ENCODE assay signal across 10 cellular contexts in the genomic region with DNA sequence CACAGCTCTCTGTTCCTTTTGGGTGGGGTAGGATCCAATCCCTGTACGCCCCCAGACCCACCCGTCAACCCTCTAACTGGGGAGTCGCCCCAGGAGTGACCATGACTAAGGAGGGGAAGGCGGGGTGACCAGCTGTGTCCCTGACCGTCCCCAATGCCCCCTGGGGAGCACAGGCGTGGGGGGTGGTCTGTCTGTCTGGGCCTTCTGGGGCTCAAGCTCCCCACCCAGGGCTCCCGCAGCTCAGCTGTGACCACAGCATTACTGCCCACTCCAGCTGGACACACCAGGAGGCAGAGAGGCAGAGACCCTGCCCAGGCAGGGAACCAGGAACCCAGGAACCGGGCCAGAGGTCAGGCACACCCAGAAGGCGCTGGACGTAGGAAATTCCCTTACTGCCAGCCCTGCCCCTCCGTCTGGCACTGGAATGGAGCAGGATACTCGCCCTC. TPM values are rescaled to one million over a fixed set of nuclear protein-coding genes. Genes with fewer than 3 reads are reported as not detected.
DNase-seq lines count a peak whose midpoint lies in the region; ATAC-seq, FAIRE-seq and TF ChIP-seq lines count a peak whose summit lies in the region.
"Had no signal": no experiment of that assay in that cellular context is flagged by ENCODE, and none has a peak within 500 bp of the region (broad histone marks: within the 10 kb centered on the region; RNA-seq: fewer than 3 reads in every experiment).

No MANE protein-coding gene starts in this region.

- H3K9me3 ChIP-seq in GM12878 (replicated peaks; ENCODE audit: control insufficient read depth, insufficient read depth, low read length) = no peaks in the 10 kb centered on the region
- no peaks in the 10 kb centered on the region for H3K9me3 ChIP-seq in right lobe of liver
- H3K9me3 ChIP-seq in transverse colon = no peaks in the 10 kb centered on the region

- H3K27ac ChIP-seq in GM12878 (ENCODE audit: control insufficient read depth, insufficient read depth) (peak overlapping the region; percentile 61), right lobe of liver (peak overlapping the region; percentile 56 to 89 (median 65)), transverse colon (peak overlapping the region; percentile 94 to 95 (median 94))

- no peaks in the 10 kb centered on the region; the same call in 1 of the 2 replicates for H4K20me1 ChIP-seq in GM12878 (ENCODE audit: control insufficient read depth, insufficient read depth)

- RAD21 ChIA-PET in GM12878 (lab: Charles Lee; ENCODE audit: unreplicated experiment) = interaction anchor here (0.9 to 1.6 kb wide), 2 partner anchors 9 to 16 kb away, joined by 3 to 5 read pairs; no protein-coding TSS in a partner anchor

- H3K4me3 Mint-ChIP-seq in activated CD8-positive, alpha-beta memory T cell treated with anti-CD3 and anti-CD28 coated beads, Interleukin-2, amount 10 ng/mL, durations not matched to agents 7 days and 5 days = peak overlapping the region; percentile 73

- no TSS peak for BruUV-seq in GM12878 (replicated peaks; lab: Mats Ljungman, UMichigan)

- no peak overlapping the region for H2AFZ ChIP-seq in GM12878 (ENCODE audit: control insufficient read depth, low read depth, low read length)

- no peaks in the 10 kb centered on the region for H3K36me3 ChIP-seq in GM12878 (ENCODE audit: control insufficient read depth in 2 of 2, insufficient read depth in 2 of 2, low read length in 1 of 2)
- no peaks in the 10 kb centered on the region for H3K36me3 ChIP-seq in right lobe of liver
- no peaks in the 10 kb centered on the region for H3K36me3 ChIP-seq in transverse colon

- peak overlapping the region; percentile 88 for H3K4me2 ChIP-seq in GM12878 (ENCODE audit: control insufficient read depth, insufficient read depth)

- intact Hi-C loops in GM12878 (cut with micrococcal nuclease; ENCODE audit: unreplicated experiment) (no loop called here), right lobe of liver (cut with DNase I) (no loop called here), transverse colon (cut with DNase I; ENCODE audit: low total_unique reads) (no loop called here)

- H3K79me2 ChIP-seq in GM12878 (ENCODE audit: control insufficient read depth, insufficient read depth, low read length) = peaks cover 31% of the 10 kb centered on the region

- no peak for ATAC-seq in activated CD8-positive, alpha-beta memory T cell treated with anti-CD3 and anti-CD28 coated beads, Interleukin-2, amount 10 ng/mL, durations not matched to agents 7 days and 5 days
- ATAC-seq in GM12878 = no peak
- ATAC-seq in right lobe of liver = peak in 1 of 4 donors; percentile 3
- no peak for ATAC-seq in GM21529 (IDR thresholded peaks at IDR 0.05; ENCODE audit: unreplicated experiment)

- CTCF ChIA-PET in activated CD8-positive, alpha-beta memory T cell treated with anti-CD3 and anti-CD28 coated beads, Interleukin-2, amount 10 ng/mL, durations not matched to agents 7 days and 5 days (lab: Charles Lee) = interaction anchor here (0.8 to 2.3 kb wide), 5 partner anchors 10 to 33 kb away, joined by 3 to 9 read pairs (median 4); no protein-coding TSS in a partner anchor
- CTCF ChIA-PET in GM12878 (lab: Yijun Ruan, JAX) = interaction anchor here (0.6 to 2.0 kb wide), 4 partner anchors 9 to 79 kb away, joined by 3 to 7 read pairs (median 3); no protein-coding TSS in a partner anchor

- no peaks in the 10 kb centered on the region for H3K9me3 Mint-ChIP-seq in activated CD8-positive, alpha-beta memory T cell treated with anti-CD3 and anti-CD28 coated beads, Interleukin-2, amount 10 ng/mL, durations not matched to agents 7 days and 5 days (ENCODE audit: low read depth)

- H3K4me3 ChIP-seq in GM12878 (peak overlapping the region; percentile 83), right lobe of liver (peak overlapping the region; percentile 77 to 96 (median 94)), transverse colon (peak overlapping the region; percentile 85 to 92 (median 89))

- no peak for DNase-seq in activated CD8-positive, alpha-beta memory T cell treated with anti-CD3 and anti-CD28 coated beads, Interleukin-2, amount 10 ng/mL, durations not matched to agents 7 days and 5 days
- no peak for DNase-seq in activated CD8-positive, alpha-beta memory T cell treated with anti-CD3 and anti-CD28 coated beads for 24 hours
- DNase-seq in GM12878 (ENCODE audit: low read depth, low spot score) (no peak), right lobe of liver (no peak), transverse colon (peak; percentile 76), inferior parietal cortex (ENCODE audit: extremely low spot score) (no peak), SK-N-DZ (ENCODE audit: low spot score) (no peak)
- DNase-seq: NCI-H345 had no signal

- peak overlapping the region; percentile 74 for H3K9ac ChIP-seq in GM12878 (ENCODE audit: control insufficient read depth, insufficient read depth, low read length)

- H3K4me1 ChIP-seq in GM12878 (ENCODE audit: control insufficient read depth, insufficient read depth, low read length) (peaks cover 24% of the 10 kb centered on the region), right lobe of liver (peaks cover 0 to 64% (median 36%) of the 10 kb centered on the region in 4 donors), transverse colon (peaks cover 36 to 77% (median 67%) of the 10 kb centered on the region in 4 donors)

- no peak for FAIRE-seq in GM12878 (lab: Jason Lieb, UNC)
- FAIRE-seq: islet of Langerhans had no signal

- in situ Hi-C loops in GM12878 (cut with MboI) (no loop called here), transverse colon (cut with MboI; ENCODE audit: low pct_ligation_motif_present in 1 of 4, low pct_unique_long_range_greater_than_20kb in 1 of 4, low sequenced_read_pairs in 3 of 4) (no loop called here)

- no peak for TF ChIP-seq RAD21 in GM12878 (IDR thresholded peaks at IDR 0.05; ENCODE audit: insufficient read depth, low read depth, low read length)

- TF ChIP-seq EP300 in GM12878 (IDR thresholded peaks at IDR 0.05; ENCODE audit: borderline replicate concordance in 1 of 2, control insufficient read depth in 1 of 2, low read depth in 2 of 2, low read length in 2 of 2) = no peak
- TF ChIP-seq EP300 in transverse colon (IDR thresholded peaks at IDR 0.05; ENCODE audit: low read depth) = no peak

- WGBS in GM12878 (ENCODE audit: insufficient coverage, insufficient replicate concordance, low lambda C conversion rate, missing lambda C conversion rate) = 6% methylated on average over 12 of the region's 12 CpGs
- 0% methylated on average over 1 of the region's 12 CpGs for WGBS in right lobe of liver (ENCODE audit: insufficient coverage, low coverage, low lambda C conversion rate, missing lambda C conversion rate)
- WGBS in transverse colon (ENCODE audit: low coverage in 1 of 2), 2 donors = 11% methylated on average over 12 of the region's 12 CpGs; no CpG with 5 or more reads in 1 of the 2 donors

- H3K27me3 Mint-ChIP-seq in activated CD8-positive, alpha-beta memory T cell treated with anti-CD3 and anti-CD28 coated beads, Interleukin-2, amount 10 ng/mL, durations not matched to agents 7 days and 5 days = no peaks in the 10 kb centered on the region

- no peak overlapping the region for H3K27ac Mint-ChIP-seq in activated CD8-positive, alpha-beta memory T cell treated with anti-CD3 and anti-CD28 coated beads, Interleukin-2, amount 10 ng/mL, durations not matched to agents 7 days and 5 days

- no peaks in the 10 kb centered on the region for H3K27me3 ChIP-seq in GM12878 (replicated peaks in 1 of 2; ENCODE audit: control insufficient read depth in 2 of 2, insufficient read depth in 2 of 2, low read length in 1 of 2)
- no peaks in the 10 kb centered on the region for H3K27me3 ChIP-seq in right lobe of liver
- no peaks in the 10 kb centered on the region for H3K27me3 ChIP-seq in transverse colon

- SMC1A ChIA-PET in GM12878 (lab: Charles Lee; ENCODE audit: uncharacterized antibody, unreplicated experiment) = interaction anchor here (0.6 kb wide), 1 partner anchor 27 kb away, joined by 3 read pairs; no protein-coding TSS in a partner anchor

- peaks cover 39% of the 10 kb centered on the region for H3K4me1 Mint-ChIP-seq in activated CD8-positive, alpha-beta memory T cell treated with anti-CD3 and anti-CD28 coated beads, Interleukin-2, amount 10 ng/mL, durations not matched to agents 7 days and 5 days

- POLR2A ChIA-PET in GM12878 (lab: Charles Lee) = interaction anchor here (1.4 kb wide), 1 partner anchor 9 kb away, joined by 3 read pairs; no protein-coding TSS in a partner anchor

- no peaks in the 10 kb centered on the region for H3K36me3 Mint-ChIP-seq in activated CD8-positive, alpha-beta memory T cell treated with anti-CD3 and anti-CD28 coated beads, Interleukin-2, amount 10 ng/mL, durations not matched to agents 7 days and 5 days

- TF ChIP-seq CTCF in GM12878 (IDR thresholded peaks at IDR 0.05 in 2 of 3, conservative IDR thresholded peaks at IDR 0.05 in 1 of 3; ENCODE audit: control insufficient read depth in 2 of 3, extremely low read depth in 1 of 3, insufficient read depth in 1 of 3, low read depth in 3 of 3, low read length in 3 of 3) (no peak), right lobe of liver (IDR thresholded peaks at IDR 0.05) (no peak), transverse colon (IDR thresholded peaks at IDR 0.05) (no peak)

- TF ChIP-seq POLR2A in GM12878 (IDR thresholded peaks at IDR 0.05; ENCODE audit: low read depth, low read length) = no peak
- TF ChIP-seq POLR2A in right lobe of liver (IDR thresholded peaks at IDR 0.05) = no peak
- peak; percentile 65 for TF ChIP-seq POLR2A in transverse colon (IDR thresholded peaks at IDR 0.05)

RNA-seq across cellular contexts. Expression of gene INF2, which starts 0.9 kb away (rescaled TPM):
- total RNA-seq in activated CD8-positive, alpha-beta memory T cell treated with anti-CD3 and anti-CD28 coated beads, Interleukin-2, amount 10 ng/mL, durations not matched to agents 7 days and 5 days = 10 to 100 TPM; 59.9 to 63.6 TPM
- total RNA-seq in GM12878 (2013; cell fraction: nucleolus; rRNA removed) = 37.0 and 50.2 TPM in 2 replicates
- total RNA-seq in GM12878 (2014; rRNA removed) (16.3 and 21.1 TPM in 2 replicates), GM12878 (2014; rRNA removed; fragmentation: Illumina TruSeq; extraction: Trizol) (5.7 and 5.8 TPM in 2 replicates), GM12878 (2021) (42.7 and 43.2 TPM in 2 replicates), right lobe of liver (10 to 100 TPM; 47.5 to 98.2 (median 71.4) TPM), transverse colon (100 to 1,000 TPM; 187 to 510 (median 205) TPM)
- polyA plus RNA-seq in GM12878 (2011; ENCODE audit: low read depth) = 3.7 TPM
- polyA plus RNA-seq in GM12878 (2011; rRNA removed) (3.8 and 7.6 TPM in 2 replicates), GM12878 (2014; fragmentation: Illumina TruSeq; extraction: Trizol) (2.7 and 5.3 TPM in 2 replicates), GM12878 (2014; fragmentation: Nextera tagmentation; extraction: Ambion mirVana) (1 to 10 TPM in 1 of 2 experiments, under 1 TPM in 1; 0.72 to 2.1 TPM), GM12878 (2014; rRNA removed) (28.2 and 33.9 TPM in 2 replicates), GM12878 (2016; fragmentation: Nextera tagmentation; extraction: Ambion mirVana) (1 to 10 TPM; 8.9 to 9.1 TPM)
- 10.7 and 17.5 TPM in 2 replicates for polyA plus RNA-seq in GM12878 (2011; cell fraction: cytosol; rRNA removed)
- polyA plus RNA-seq in GM12878 (2011; cell fraction: nucleus; rRNA removed) = 60.3 and 71.2 TPM in 2 replicates
- 14.3 and 21.6 TPM in 2 replicates for polyA plus RNA-seq in GM12878 (2012)
- 6.9 and 11.0 TPM in 2 replicates for polyA minus RNA-seq in GM12878 (2011; rRNA and poly(A)+ RNA removed)
- 4.5 and 10.3 TPM in 2 replicates for polyA minus RNA-seq in GM12878 (2011; cell fraction: cytosol; rRNA and poly(A)+ RNA removed)
- 9.9 and 14.4 TPM in 2 replicates for polyA minus RNA-seq in GM12878 (2011; cell fraction: nucleus; rRNA and poly(A)+ RNA removed)
- 12.4 and 17.6 TPM in 2 replicates for polyA plus RNA-seq in SK-N-DZ (2014; cell fraction: cytosol; rRNA removed)
- 28.3 and 37.7 TPM in 2 replicates for polyA plus RNA-seq in SK-N-DZ (2014; cell fraction: nucleus; rRNA removed)

RNA-seq across cellular contexts. Expression of gene ADSS1, which starts 33.7 kb away (rescaled TPM):
- total RNA-seq in activated CD8-positive, alpha-beta memory T cell treated with anti-CD3 and anti-CD28 coated beads, Interleukin-2, amount 10 ng/mL, durations not matched to agents 7 days and 5 days = 1 to 10 TPM; 2.5 to 3.5 TPM
- 0.96 TPM in 1 of 2 replicates, not detected in the other for total RNA-seq in GM12878 (2013; cell fraction: nucleolus; rRNA removed)
- total RNA-seq in GM12878 (2014; rRNA removed) = not detected in 2 replicates
- total RNA-seq in GM12878 (2014; rRNA removed; fragmentation: Illumina TruSeq; extraction: Trizol) = not detected in 2 replicates
- 0.28 TPM in 1 of 2 replicates, not detected in the other for total RNA-seq in GM12878 (2021)
- polyA plus RNA-seq in GM12878 (2011; ENCODE audit: low read depth) = not detected
- polyA plus RNA-seq in GM12878 (2011; rRNA removed) = 0.19 and 0.39 TPM in 2 replicates
- 0.08 and 0.21 TPM in 2 replicates for polyA plus RNA-seq in GM12878 (2011; cell fraction: cytosol; rRNA removed)
- polyA plus RNA-seq in GM12878 (2011; cell fraction: nucleus; rRNA removed) = 0.87 and 1.3 TPM in 2 replicates
- 0.22 and 0.65 TPM in 2 replicates for polyA plus RNA-seq in GM12878 (2012)
- polyA plus RNA-seq in GM12878 (2014; fragmentation: Illumina TruSeq; extraction: Trizol) = 0.12 TPM in 1 of 2 replicates, not detected in the other
- polyA plus RNA-seq in GM12878 (2014; fragmentation: Nextera tagmentation; extraction: Ambion mirVana) = under 1 TPM in 1 of 2 experiments, not detected in 1; 0.11 TPM
- polyA plus RNA-seq in GM12878 (2014; rRNA removed) = 0.45 TPM in 1 of 2 replicates, not detected in the other
- not detected for polyA plus RNA-seq in GM12878 (2016; fragmentation: Nextera tagmentation; extraction: Ambion mirVana)
- polyA minus RNA-seq in GM12878 (2011; rRNA and poly(A)+ RNA removed) = 0.10 TPM in 1 of 2 replicates, not detected in the other
- polyA minus RNA-seq in GM12878 (2011; cell fraction: cytosol; rRNA and poly(A)+ RNA removed) = not detected in 2 replicates
- polyA minus RNA-seq in GM12878 (2011; cell fraction: nucleus; rRNA and poly(A)+ RNA removed) = 0.38 TPM in 1 of 2 replicates, not detected in the other
- 10 to 100 TPM in 5 of 6 experiments, 1 to 10 TPM in 1; 8.1 to 50.5 (median 36.8) TPM for total RNA-seq in right lobe of liver
- total RNA-seq in transverse colon = 10 to 100 TPM in 1 of 4 donors, 1 to 10 TPM in 2, not detected in 1; 4.4 to 11.3 (median 7.1) TPM
- polyA plus RNA-seq in SK-N-DZ (2014; cell fraction: cytosol; rRNA removed) = 0.26 and 0.58 TPM in 2 replicates
- 1.4 and 2.1 TPM in 2 replicates for polyA plus RNA-seq in SK-N-DZ (2014; cell fraction: nucleus; rRNA removed)
